Comparison of ENCODE assay signal across 10 cellular contexts in genomic region chr4:147829401-147830101, GRCh38.
A peak's percentile ranks its signal among the peaks of the same experiment; 100 is the strongest.
DNase-seq lines count a peak whose midpoint lies in the region; ATAC-seq and TF ChIP-seq lines count a peak whose summit lies in the region.
"Had no signal": no experiment of that assay in that cellular context is flagged by ENCODE, and none has a peak within 500 bp of the region (broad histone marks: within the 10 kb centered on the region; RNA-seq: fewer than 3 reads in every experiment).

No MANE protein-coding gene starts in this region.

- 59 to 63% (median 61%) methylated on average over 13 of the region's 13 CpGs for WGBS in adrenal gland, 4 donors
- WGBS in ovary, 3 donors, result 29 to 41% (median 31%) methylated on average over 13 of the region's 13 CpGs

- peaks cover 8 to 14% (median 10%) of the 10 kb centered on the region in 3 donors for H3K36me3 Mint-ChIP-seq in CD8-positive, alpha-beta memory T cell

- intact Hi-C loops in adrenal gland (cut with DNase I) (no loop called here), ovary (cut with DNase I) (loop anchor here in 1 of 4 donors (5.0 to 10.0 kb wide), 2 partner anchors 33 to 95 kb away; partner anchors contain the start of gene ARHGAP10)

- H3K9me3 Mint-ChIP-seq in CD8-positive, alpha-beta memory T cell, result no peaks in the 10 kb centered on the region

- no peak for TF ChIP-seq POLR2A in adrenal gland (IDR thresholded peaks at IDR 0.05)
- TF ChIP-seq POLR2A in ovary (IDR thresholded peaks at IDR 0.05), result no peak

- peaks cover 3% of the 10 kb centered on the region for H3K79me2 ChIP-seq in ACC112 (ENCODE audit: control insufficient read depth, insufficient read depth, low read length, unreplicated experiment)

- POLR2A ChIA-PET in CD8-positive, alpha-beta memory T cell (lab: Charles Lee), result no interaction called here

- TF ChIP-seq CTCF in adrenal gland (IDR thresholded peaks at IDR 0.05), result no peak
- no peak for TF ChIP-seq CTCF in foreskin keratinocyte (conservative IDR thresholded peaks at IDR 0.05)
- TF ChIP-seq CTCF in ovary (IDR thresholded peaks at IDR 0.05), result no peak

- ATAC-seq in foreskin keratinocyte (peak; percentile 16), GM19397 (IDR thresholded peaks at IDR 0.05; ENCODE audit: unreplicated experiment) (no peak)

- no peaks in the 10 kb centered on the region for H3K27me3 Mint-ChIP-seq in CD8-positive, alpha-beta memory T cell

- H3K27ac Mint-ChIP-seq in CD8-positive, alpha-beta memory T cell, result peak overlapping the region in 1 of 8 donors; percentile 54

- peaks cover 11% of the 10 kb centered on the region in 3 donors for H3K4me1 Mint-ChIP-seq in CD8-positive, alpha-beta memory T cell

- H3K27me3 ChIP-seq in ACC112 (ENCODE audit: insufficient read depth, low read length) (no peaks in the 10 kb centered on the region), adrenal gland (no peaks in the 10 kb centered on the region), foreskin keratinocyte (no peaks in the 10 kb centered on the region), ovary (no peaks in the 10 kb centered on the region)
- no peaks in the 10 kb centered on the region for H3K27me3 ChIP-seq in CD8-positive, alpha-beta memory T cell (ENCODE audit: insufficient read depth, low read length, poor library complexity, severe bottlenecking)

- H3K36me3 ChIP-seq in ACC112 (ENCODE audit: insufficient read depth, low read length) (no peaks in the 10 kb centered on the region), adrenal gland (replicated peaks in 1 of 2) (no peaks in the 10 kb centered on the region), ovary (no peaks in the 10 kb centered on the region)
- H3K36me3 ChIP-seq in CD8-positive, alpha-beta memory T cell (ENCODE audit: insufficient read depth, low read length), result no peaks in the 10 kb centered on the region

- H3K9me3 ChIP-seq in adrenal gland (replicated peaks in 1 of 3) (no peaks in the 10 kb centered on the region), ovary (no peaks in the 10 kb centered on the region)
- H3K9me3 ChIP-seq in CD8-positive, alpha-beta memory T cell (ENCODE audit: low read length), result no peaks in the 10 kb centered on the region

- peak; percentile 56 for TF ChIP-seq EP300 in ovary (IDR thresholded peaks at IDR 0.05)

- H3K27ac ChIP-seq in ACC112 (ENCODE audit: low read depth, low read length) (peak overlapping the region; percentile 97), adrenal gland (peak overlapping the region in 4 of 5 donors; percentile 53 to 93 (median 84)), foreskin keratinocyte (peak overlapping the region; percentile 43), ovary (peak overlapping the region; percentile 65 to 66)
- no peak overlapping the region for H3K27ac ChIP-seq in CD8-positive, alpha-beta memory T cell (ENCODE audit: low read depth, low read length)

- DNase-seq in adrenal gland, result peak; percentile 34 to 82 (median 60)
- peak; percentile 68 to 89 for DNase-seq in foreskin keratinocyte
- DNase-seq in ovary, result peak in 4 of 5 donors; percentile 58 to 77 (median 71)
- DNase-seq in middle frontal gyrus (ENCODE audit: extremely low spot score, low spot score), result no peak
- DNase-seq in CD8-positive, alpha-beta memory T cell, result no peak
- DNase-seq in NCI-H774 (lab: John Stamatoyannopoulos, UW), result no peak
- DNase-seq: retina; stimulated activated CD8-positive, alpha-beta memory T cell treated with anti-CD3 and anti-CD28 coated beads, Interleukin-4, amount 100 ng/mL, for 48 hours had no signal

- H3K4me1 ChIP-seq in ACC112 (ENCODE audit: control insufficient read depth, insufficient read depth, low read length, unreplicated experiment) (peaks cover 67% of the 10 kb centered on the region), adrenal gland (replicated peaks in 1 of 2) (peaks cover 37 to 61% of the 10 kb centered on the region in 2 donors), foreskin keratinocyte (peaks cover 54% of the 10 kb centered on the region), ovary (ENCODE audit: insufficient read depth) (peaks cover 29% of the 10 kb centered on the region)
- no peaks in the 10 kb centered on the region for H3K4me1 ChIP-seq in CD8-positive, alpha-beta memory T cell (ENCODE audit: insufficient read depth, low read length)

- H3K4me3 ChIP-seq in ACC112 (ENCODE audit: low read depth, low read length) (no peak overlapping the region; the same call in 1 of the 2 replicates), adrenal gland (no peak overlapping the region), ovary (no peak overlapping the region)
- no peak overlapping the region for H3K4me3 ChIP-seq in CD8-positive, alpha-beta memory T cell (ENCODE audit: low read length)

- H2AFZ ChIP-seq in ACC112 (ENCODE audit: low read length, unreplicated experiment), result no peak overlapping the region

- CTCF ChIA-PET in CD8-positive, alpha-beta memory T cell (lab: Charles Lee), result interaction anchor here (1.1 kb wide), 1 partner anchor 37 kb away, joined by 4 read pairs; no protein-coding TSS in a partner anchor

- H3K4me3 Mint-ChIP-seq in CD8-positive, alpha-beta memory T cell, result peak overlapping the region in 1 of 7 donors; percentile 13

Comparison
In these comparisons a context has a peak if more than half of its experiments do, and no peak if none do; other contexts are left out.
1. DNase-seq: peak in adrenal gland (7 of 7), foreskin keratinocyte (2 of 2) and ovary (4 of 5); none in middle frontal gyrus (single experiment), CD8-positive, alpha-beta memory T cell (0 of 5) and NCI-H774 (single experiment).